Comparison of ENCODE assay signal across 14 cellular contexts in the genomic region with DNA sequence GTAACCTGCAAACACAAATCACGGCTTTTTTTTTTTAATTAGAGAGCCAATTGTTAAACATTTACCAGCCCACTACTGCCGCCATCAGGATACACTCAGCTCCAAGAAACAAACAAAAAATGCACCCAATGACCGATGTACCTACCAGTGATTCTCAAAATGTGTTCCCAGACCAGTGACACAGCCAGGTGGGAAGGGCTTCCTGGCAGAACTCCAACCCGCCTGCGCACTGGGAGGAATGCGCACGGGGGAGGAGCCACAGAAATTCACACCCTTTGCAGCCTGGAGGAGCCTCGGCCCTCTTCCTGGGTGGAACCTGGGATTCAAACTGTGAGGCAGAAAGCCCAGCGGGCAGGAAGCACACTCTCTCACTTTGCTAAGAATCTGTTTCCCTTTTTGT.
DNase-seq lines count a peak whose midpoint lies in the region; ATAC-seq, FAIRE-seq and TF ChIP-seq lines count a peak whose summit lies in the region.
"Had no signal": no experiment of that assay in that cellular context is flagged by ENCODE, and none has a peak within 500 bp of the region (broad histone marks: within the 10 kb centered on the region; RNA-seq: fewer than 3 reads in every experiment).

No MANE protein-coding gene starts in this region.

- no peak for FAIRE-seq in bronchial epithelial cell (lab: Jason Lieb, UNC)

- DNase-seq in Daoy (ENCODE audit: low read depth) (peak; percentile 85), M059J (ENCODE audit: low read depth) (peak; percentile 28), bronchial epithelial cell (ENCODE audit: low read depth) (peak; percentile 86), mesendoderm (peak; percentile 80), T1000 (lab: John Stamatoyannopoulos, UW) (no peak), NCI-H1417 treated with DMSO at 0.1 percent for 48 hours (lab: John Stamatoyannopoulos, UW) (no peak)
- DNase-seq: activated CD4-positive, alpha-beta T cell treated with anti-CD3 and anti-CD28 coated beads, Interleukin-2, amount 50 U/mL, for 48 hours; BE2C; naive thymus-derived CD8-positive, alpha-beta T cell; Peyer's patch; stimulated activated naive B cell treated with anti-CD40 and anti-IgM and Interleukin-4, amounts not matched to agents 10 μg/mL and 1 μg/mL and 100 μg/mL, for 72 hours had no signal

- H2BK15ac ChIP-seq in mesendoderm (replicated peaks; ENCODE audit: low read depth) = no peak overlapping the region

- H3K9ac ChIP-seq in mesendoderm (ENCODE audit: low read length) = no peak overlapping the region

- peak; percentile 11 for TF ChIP-seq CTCF in bronchial epithelial cell (IDR thresholded peaks at IDR 0.05; ENCODE audit: insufficient read depth, low read length, severe bottlenecking)

- no peak overlapping the region for H3K4me3 ChIP-seq in bronchial epithelial cell (ENCODE audit: low read depth, low read length)
- no peak overlapping the region for H3K4me3 ChIP-seq in mesendoderm (ENCODE audit: low read length)
- H3K4me3 ChIP-seq: HAP-1, Peyer's patch had no signal

- H4K5ac ChIP-seq in mesendoderm (ENCODE audit: low read length) = no peak overlapping the region

- H3K36me3 ChIP-seq in bronchial epithelial cell (ENCODE audit: control insufficient read depth, insufficient read depth, low read length) (no peaks in the 10 kb centered on the region), mesendoderm (ENCODE audit: control insufficient read depth, insufficient read depth, low read length) (no peaks in the 10 kb centered on the region)
- H3K36me3 ChIP-seq: BE2C, HAP-1, Peyer's patch had no signal

- H3K23ac ChIP-seq in mesendoderm (ENCODE audit: low read length) = no peak overlapping the region

- no peaks in the 10 kb centered on the region for H3K79me2 ChIP-seq in mesendoderm (ENCODE audit: control insufficient read depth, insufficient read depth, low read length)

- H2AK5ac ChIP-seq in mesendoderm (ENCODE audit: low read length) = no peak overlapping the region

- WGBS in mesendoderm (ENCODE audit: extremely low coverage, insufficient coverage, low lambda C conversion rate) = no CpG with 5 or more reads among the region's 9 CpGs

- H4K8ac ChIP-seq in mesendoderm (ENCODE audit: low read depth, low read length) = no peak overlapping the region

- no peaks in the 10 kb centered on the region for H3K27me3 ChIP-seq in bronchial epithelial cell (ENCODE audit: control insufficient read depth, insufficient read depth, low read length)
- H3K27me3 ChIP-seq in mesendoderm (ENCODE audit: insufficient read depth, low read length, poor library complexity) = no peaks in the 10 kb centered on the region
- H3K27me3 ChIP-seq: BE2C, Peyer's patch had no signal

- H3K18ac ChIP-seq in mesendoderm (ENCODE audit: low read length) = no peak overlapping the region

- no peak overlapping the region for H3K4me2 ChIP-seq in mesendoderm (ENCODE audit: low read length)

- H3K27ac ChIP-seq in mesendoderm (ENCODE audit: low read depth, low read length) = no peak overlapping the region
- H3K27ac ChIP-seq: Peyer's patch had no signal

- no peak overlapping the region for H3K4ac ChIP-seq in mesendoderm (ENCODE audit: low read depth, low read length)

- H2BK5ac ChIP-seq in mesendoderm (ENCODE audit: low read length) = no peak overlapping the region

- H3K56ac ChIP-seq in mesendoderm (ENCODE audit: low read length) = no peak overlapping the region

- H3K79me1 ChIP-seq in mesendoderm (ENCODE audit: low read length) = no peaks in the 10 kb centered on the region

- ATAC-seq in HG03039 (IDR thresholded peaks at IDR 0.05; ENCODE audit: unreplicated experiment) (no peak), HG03025 (IDR thresholded peaks at IDR 0.05; ENCODE audit: low FRiP score, unreplicated experiment) (no peak)
- ATAC-seq: naive thymus-derived CD8-positive, alpha-beta T cell; stimulated activated naive B cell treated with anti-CD40 and anti-IgM and Interleukin-4, amounts not matched to agents 10 μg/mL and 1 μg/mL and 100 μg/mL, for 72 hours had no signal

- H3K4me1 ChIP-seq in mesendoderm (ENCODE audit: control insufficient read depth, low read depth, low read length) = no peaks in the 10 kb centered on the region
- H3K4me1 ChIP-seq: BE2C, HAP-1, Peyer's patch had no signal

- H2BK120ac ChIP-seq in mesendoderm (ENCODE audit: low read depth, low read length) = no peak overlapping the region

Comparison
In these comparisons a context has a peak if more than half of its experiments do, and no peak if none do; other contexts are left out.
1. DNase-seq: peak in Daoy (single experiment), M059J (single experiment), bronchial epithelial cell (single experiment) and mesendoderm (single experiment); none in T1000 (single experiment) and NCI-H1417 treated with DMSO at 0.1 percent for 48 hours (single experiment).